In genomic region chr1:25169610-25170009, GRCh38 we compare ENCODE assay signal across 1 cellular context.
A peak's percentile ranks its signal among the peaks of the same experiment; 100 is the strongest.
TF ChIP-seq lines count a peak whose summit lies in the region.

No MANE protein-coding gene starts in this region.

TF ChIP-seq in HepG2, 621 proteins besides CTCF, POLR2A, EP300 and RAD21 (continued from another document and continues in another):
- TF ChIP-seq RBFOX2 (IDR thresholded peaks at IDR 0.05; ENCODE audit: low read depth, low read length) = 0 out of 2 replicates have a peak, but pooled peaks have one; percentile 5
- TF ChIP-seq SETDB1 (CRISPR knock-in tag; IDR thresholded peaks at IDR 0.05; ENCODE audit: borderline replicate concordance) = no peak
- no peak for TF ChIP-seq ZNF569 (CRISPR knock-in tag; IDR thresholded peaks at IDR 0.05; ENCODE audit: borderline replicate concordance)
- TF ChIP-seq NFYB (CRISPR knock-in tag; IDR thresholded peaks at IDR 0.05) = no peak
- no peak for TF ChIP-seq SSRP1 (CRISPR knock-in tag; IDR thresholded peaks at IDR 0.05)
- TF ChIP-seq RARG (CRISPR knock-in tag; IDR thresholded peaks at IDR 0.05; ENCODE audit: low read depth) = no peak
- no peak for TF ChIP-seq NAIF1 (CRISPR knock-in tag; IDR thresholded peaks at IDR 0.05; ENCODE audit: borderline replicate concordance)
- no peak for TF ChIP-seq ZNF605 (CRISPR knock-in tag; IDR thresholded peaks at IDR 0.05)
- TF ChIP-seq, protein P1, sequence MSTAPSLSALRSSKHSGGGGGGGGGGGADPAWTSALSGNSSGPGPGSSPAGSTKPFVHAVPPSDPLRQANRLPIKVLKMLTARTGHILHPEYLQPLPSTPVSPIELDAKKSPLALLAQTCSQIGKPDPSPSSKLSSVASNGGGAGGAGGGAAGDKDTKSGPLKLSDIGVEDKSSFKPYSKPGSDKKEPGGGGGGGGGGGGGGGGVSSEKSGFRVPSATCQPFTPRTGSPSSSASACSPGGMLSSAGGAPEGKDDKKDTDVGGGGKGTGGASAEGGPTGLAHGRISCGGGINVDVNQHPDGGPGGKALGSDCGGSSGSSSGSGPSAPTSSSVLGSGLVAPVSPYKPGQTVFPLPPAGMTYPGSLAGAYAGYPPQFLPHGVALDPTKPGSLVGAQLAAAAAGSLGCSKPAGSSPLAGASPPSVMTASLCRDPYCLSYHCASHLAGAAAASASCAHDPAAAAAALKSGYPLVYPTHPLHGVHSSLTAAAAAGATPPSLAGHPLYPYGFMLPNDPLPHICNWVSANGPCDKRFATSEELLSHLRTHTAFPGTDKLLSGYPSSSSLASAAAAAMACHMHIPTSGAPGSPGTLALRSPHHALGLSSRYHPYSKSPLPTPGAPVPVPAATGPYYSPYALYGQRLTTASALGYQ (CRISPR knock-in tag; IDR thresholded peaks at IDR 0.05) = no peak
- TF ChIP-seq NFRKB (IDR thresholded peaks at IDR 0.05) = no peak
- no peak for TF ChIP-seq STAG1 (CRISPR knock-in tag; IDR thresholded peaks at IDR 0.05)
- no peak for TF ChIP-seq JUNB (CRISPR knock-in tag; IDR thresholded peaks at IDR 0.05; ENCODE audit: borderline replicate concordance)
- TF ChIP-seq ZBTB3 (CRISPR knock-in tag; IDR thresholded peaks at IDR 0.05; ENCODE audit: borderline replicate concordance, low read depth) = no peak
- TF ChIP-seq, protein P2, sequence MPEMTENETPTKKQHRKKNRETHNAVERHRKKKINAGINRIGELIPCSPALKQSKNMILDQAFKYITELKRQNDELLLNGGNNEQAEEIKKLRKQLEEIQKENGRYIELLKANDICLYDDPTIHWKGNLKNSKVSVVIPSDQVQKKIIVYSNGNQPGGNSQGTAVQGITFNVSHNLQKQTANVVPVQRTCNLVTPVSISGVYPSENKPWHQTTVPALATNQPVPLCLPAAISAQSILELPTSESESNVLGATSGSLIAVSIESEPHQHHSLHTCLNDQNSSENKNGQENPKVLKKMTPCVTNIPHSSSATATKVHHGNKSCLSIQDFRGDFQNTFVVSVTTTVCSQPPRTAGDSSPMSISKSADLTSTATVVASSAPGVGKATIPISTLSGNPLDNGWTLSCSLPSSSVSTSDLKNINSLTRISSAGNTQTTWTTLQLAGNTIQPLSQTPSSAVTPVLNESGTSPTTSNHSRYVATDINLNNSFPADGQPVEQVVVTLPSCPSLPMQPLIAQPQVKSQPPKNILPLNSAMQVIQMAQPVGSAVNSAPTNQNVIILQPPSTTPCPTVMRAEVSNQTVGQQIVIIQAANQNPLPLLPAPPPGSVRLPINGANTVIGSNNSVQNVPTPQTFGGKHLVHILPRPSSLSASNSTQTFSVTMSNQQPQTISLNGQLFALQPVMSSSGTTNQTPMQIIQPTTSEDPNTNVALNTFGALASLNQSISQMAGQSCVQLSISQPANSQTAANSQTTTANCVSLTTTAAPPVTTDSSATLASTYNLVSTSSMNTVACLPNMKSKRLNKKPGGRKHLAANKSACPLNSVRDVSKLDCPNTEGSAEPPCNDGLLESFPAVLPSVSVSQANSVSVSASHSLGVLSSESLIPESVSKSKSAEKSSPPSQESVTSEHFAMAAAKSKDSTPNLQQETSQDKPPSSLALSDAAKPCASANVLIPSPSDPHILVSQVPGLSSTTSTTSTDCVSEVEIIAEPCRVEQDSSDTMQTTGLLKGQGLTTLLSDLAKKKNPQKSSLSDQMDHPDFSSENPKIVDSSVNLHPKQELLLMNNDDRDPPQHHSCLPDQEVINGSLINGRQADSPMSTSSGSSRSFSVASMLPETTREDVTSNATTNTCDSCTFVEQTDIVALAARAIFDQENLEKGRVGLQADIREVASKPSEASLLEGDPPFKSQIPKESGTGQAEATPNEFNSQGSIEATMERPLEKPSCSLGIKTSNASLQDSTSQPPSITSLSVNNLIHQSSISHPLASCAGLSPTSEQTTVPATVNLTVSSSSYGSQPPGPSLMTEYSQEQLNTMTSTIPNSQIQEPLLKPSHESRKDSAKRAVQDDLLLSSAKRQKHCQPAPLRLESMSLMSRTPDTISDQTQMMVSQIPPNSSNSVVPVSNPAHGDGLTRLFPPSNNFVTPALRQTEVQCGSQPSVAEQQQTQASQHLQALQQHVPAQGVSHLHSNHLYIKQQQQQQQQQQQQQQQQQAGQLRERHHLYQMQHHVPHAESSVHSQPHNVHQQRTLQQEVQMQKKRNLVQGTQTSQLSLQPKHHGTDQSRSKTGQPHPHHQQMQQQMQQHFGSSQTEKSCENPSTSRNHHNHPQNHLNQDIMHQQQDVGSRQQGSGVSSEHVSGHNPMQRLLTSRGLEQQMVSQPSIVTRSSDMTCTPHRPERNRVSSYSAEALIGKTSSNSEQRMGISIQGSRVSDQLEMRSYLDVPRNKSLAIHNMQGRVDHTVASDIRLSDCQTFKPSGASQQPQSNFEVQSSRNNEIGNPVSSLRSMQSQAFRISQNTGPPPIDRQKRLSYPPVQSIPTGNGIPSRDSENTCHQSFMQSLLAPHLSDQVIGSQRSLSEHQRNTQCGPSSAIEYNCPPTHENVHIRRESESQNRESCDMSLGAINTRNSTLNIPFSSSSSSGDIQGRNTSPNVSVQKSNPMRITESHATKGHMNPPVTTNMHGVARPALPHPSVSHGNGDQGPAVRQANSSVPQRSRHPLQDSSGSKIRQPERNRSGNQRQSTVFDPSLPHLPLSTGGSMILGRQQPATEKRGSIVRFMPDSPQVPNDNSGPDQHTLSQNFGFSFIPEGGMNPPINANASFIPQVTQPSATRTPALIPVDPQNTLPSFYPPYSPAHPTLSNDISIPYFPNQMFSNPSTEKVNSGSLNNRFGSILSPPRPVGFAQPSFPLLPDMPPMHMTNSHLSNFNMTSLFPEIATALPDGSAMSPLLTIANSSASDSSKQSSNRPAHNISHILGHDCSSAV (CRISPR knock-in tag; IDR thresholded peaks at IDR 0.05; ENCODE audit: borderline replicate concordance) = no peak
- TF ChIP-seq TOPORS (CRISPR knock-in tag; IDR thresholded peaks at IDR 0.05) = no peak
- TF ChIP-seq, protein P3, sequence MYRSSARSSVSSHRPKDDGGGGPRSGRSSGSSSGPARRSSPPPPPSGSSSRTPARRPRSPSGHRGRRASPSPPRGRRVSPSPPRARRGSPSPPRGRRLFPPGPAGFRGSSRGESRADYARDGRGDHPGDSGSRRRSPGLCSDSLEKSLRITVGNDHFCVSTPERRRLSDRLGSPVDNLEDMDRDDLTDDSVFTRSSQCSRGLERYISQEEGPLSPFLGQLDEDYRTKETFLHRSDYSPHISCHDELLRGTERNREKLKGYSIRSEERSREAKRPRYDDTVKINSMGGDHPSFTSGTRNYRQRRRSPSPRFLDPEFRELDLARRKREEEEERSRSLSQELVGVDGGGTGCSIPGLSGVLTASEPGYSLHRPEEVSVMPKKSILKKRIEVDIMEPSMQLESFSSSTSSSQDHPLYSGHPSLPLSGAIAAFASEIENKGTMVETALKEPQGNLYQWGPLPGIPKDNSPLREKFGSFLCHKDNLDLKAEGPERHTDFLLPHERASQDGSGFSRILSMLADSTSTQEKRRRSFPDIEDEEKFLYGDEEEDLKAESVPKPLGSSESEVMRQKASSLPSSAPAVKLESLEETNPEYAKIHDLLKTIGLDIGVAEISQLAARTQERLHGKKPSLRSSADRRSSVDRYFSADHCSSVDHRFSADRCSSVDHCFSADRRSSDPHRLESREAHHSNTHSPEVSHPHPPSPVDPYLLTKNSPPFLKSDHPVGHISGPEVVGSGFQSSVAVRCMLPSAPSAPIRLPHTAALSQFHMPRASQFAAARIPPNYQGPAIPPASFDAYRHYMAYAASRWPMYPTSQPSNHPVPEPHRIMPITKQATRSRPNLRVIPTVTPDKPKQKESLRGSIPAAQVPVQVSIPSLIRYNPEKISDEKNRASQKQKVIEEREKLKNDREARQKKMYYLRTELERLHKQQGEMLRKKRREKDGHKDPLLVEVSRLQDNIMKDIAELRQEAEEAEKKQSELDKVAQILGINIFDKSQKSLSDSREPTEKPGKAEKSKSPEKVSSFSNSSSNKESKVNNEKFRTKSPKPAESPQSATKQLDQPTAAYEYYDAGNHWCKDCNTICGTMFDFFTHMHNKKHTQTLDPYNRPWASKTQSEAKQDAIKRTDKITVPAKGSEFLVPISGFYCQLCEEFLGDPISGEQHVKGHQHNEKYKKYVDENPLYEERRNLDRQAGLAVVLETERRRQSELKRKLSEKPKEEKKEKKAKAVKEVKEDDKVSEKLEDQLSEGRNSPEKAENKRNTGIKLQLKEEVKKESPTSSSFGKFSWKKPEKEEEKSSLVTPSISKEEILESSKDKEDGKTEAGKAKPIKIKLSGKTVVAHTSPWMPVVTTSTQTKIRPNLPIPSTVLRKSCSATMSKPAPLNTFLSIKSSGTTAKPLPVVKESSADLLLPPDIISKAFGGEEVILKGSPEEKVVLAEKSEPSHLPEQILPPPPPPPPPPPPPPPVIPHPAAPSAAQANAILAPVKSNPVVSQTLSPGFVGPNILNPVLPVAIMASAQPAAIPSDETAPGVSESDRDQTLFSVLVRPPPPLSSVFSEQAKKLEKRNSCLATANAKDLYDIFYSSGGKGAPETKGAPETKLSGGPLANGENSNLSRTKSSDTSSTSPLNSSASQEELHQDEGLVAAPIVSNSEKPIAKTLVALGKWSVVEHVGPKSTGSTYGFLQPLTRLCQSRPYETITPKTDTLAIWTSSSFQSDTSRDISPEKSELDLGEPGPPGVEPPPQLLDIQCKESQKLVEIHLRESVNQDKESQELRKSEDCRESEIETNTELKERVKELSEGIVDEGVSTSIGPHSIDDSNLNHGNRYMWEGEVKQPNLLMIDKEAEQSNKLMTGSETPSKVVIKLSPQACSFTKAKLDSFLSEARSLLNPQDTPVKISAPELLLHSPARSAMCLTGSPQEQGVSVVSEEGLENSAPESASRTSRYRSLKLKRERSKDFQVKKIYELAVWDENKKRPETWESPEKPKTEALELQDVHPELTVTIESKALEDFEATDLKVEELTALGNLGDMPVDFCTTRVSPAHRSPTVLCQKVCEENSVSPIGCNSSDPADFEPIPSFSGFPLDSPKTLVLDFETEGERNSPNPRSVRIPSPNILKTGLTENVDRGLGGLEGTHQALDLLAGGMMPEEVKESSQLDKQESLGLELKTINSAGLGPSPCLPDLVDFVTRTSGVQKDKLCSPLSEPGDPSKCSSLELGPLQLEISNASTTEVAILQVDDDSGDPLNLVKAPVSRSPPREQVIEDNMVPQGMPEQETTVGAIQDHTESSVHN (CRISPR knock-in tag; IDR thresholded peaks at IDR 0.05) = no peak
- TF ChIP-seq ZSCAN9 (CRISPR knock-in tag; IDR thresholded peaks at IDR 0.05; ENCODE audit: borderline replicate concordance) = no peak
- TF ChIP-seq, protein P4, sequence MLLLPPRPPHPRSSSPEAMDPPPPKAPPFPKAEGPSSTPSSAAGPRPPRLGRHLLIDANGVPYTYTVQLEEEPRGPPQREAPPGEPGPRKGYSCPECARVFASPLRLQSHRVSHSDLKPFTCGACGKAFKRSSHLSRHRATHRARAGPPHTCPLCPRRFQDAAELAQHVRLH (CRISPR knock-in tag; IDR thresholded peaks at IDR 0.05; ENCODE audit: borderline replicate concordance, low read depth) = 0 out of 2 replicates have a peak, but pooled peaks have one; percentile 22
- TF ChIP-seq, protein P5, sequence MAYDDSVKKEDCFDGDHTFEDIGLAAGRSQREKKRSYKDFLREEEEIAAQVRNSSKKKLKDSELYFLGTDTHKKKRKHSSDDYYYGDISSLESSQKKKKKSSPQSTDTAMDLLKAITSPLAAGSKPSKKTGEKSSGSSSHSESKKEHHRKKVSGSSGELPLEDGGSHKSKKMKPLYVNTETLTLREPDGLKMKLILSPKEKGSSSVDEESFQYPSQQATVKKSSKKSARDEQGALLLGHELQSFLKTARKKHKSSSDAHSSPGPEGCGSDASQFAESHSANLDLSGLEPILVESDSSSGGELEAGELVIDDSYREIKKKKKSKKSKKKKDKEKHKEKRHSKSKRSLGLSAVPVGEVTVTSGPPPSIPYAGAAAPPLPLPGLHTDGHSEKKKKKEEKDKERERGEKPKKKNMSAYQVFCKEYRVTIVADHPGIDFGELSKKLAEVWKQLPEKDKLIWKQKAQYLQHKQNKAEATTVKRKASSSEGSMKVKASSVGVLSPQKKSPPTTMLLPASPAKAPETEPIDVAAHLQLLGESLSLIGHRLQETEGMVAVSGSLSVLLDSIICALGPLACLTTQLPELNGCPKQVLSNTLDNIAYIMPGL (CRISPR knock-in tag; IDR thresholded peaks at IDR 0.05; ENCODE audit: borderline replicate concordance in 1 of 2, low read depth in 1 of 2) = 0 out of 4 replicates have a peak, but pooled peaks of 1 of the 2 experiments have one; percentile 9
- no peak for TF ChIP-seq GLMP (CRISPR knock-in tag; IDR thresholded peaks at IDR 0.05; ENCODE audit: borderline replicate concordance)
- no peak for TF ChIP-seq RFX5 (IDR thresholded peaks at IDR 0.05; ENCODE audit: low read depth, low read length)
- no peak for TF ChIP-seq ZNF564 (CRISPR knock-in tag; IDR thresholded peaks at IDR 0.05)
- TF ChIP-seq MTF2 (CRISPR knock-in tag; IDR thresholded peaks at IDR 0.05; ENCODE audit: borderline replicate concordance) = no peak
- no peak for TF ChIP-seq SRSF4 (IDR thresholded peaks at IDR 0.05; ENCODE audit: low read depth, low read length, poor library complexity, severe bottlenecking)
- TF ChIP-seq ZBTB33 (CRISPR knock-in tag; IDR thresholded peaks at IDR 0.05) = peak; percentile 59
- TF ChIP-seq MXD1 (CRISPR knock-in tag; IDR thresholded peaks at IDR 0.05) = no peak
